20 cellular contexts compared by ENCODE assay signal in genomic region chr10:78545756-78546155, GRCh38.
"Had no signal": no experiment of that assay in that cellular context is flagged by ENCODE, and none has a peak within 500 bp of the region (broad histone marks: within the 10 kb centered on the region; RNA-seq: fewer than 3 reads in every experiment).

No MANE protein-coding gene starts in this region.

- H3K27me3 ChIP-seq: colonic mucosa, gastroesophageal sphincter, left lung, neutrophil, tibial nerve, vagina had no signal

- H3K27ac ChIP-seq: colonic mucosa, gastroesophageal sphincter, heart right ventricle, left lung, neutrophil, tibial nerve, vagina had no signal

- DNase-seq: activated CD4-positive, alpha-beta T cell treated with anti-CD3 and anti-CD28 coated beads, Interleukin-2, amount 10 ng/mL, durations not matched to agents 7 days and 5 days; activated CD4-positive, CD25-positive, alpha-beta regulatory T cell; activated CD8-positive, alpha-beta memory T cell treated with anti-CD3 and anti-CD28 coated beads for 24 hours; activated naive CD8-positive, alpha-beta T cell treated with anti-CD3 and anti-CD28 coated beads, Interleukin-2, amount 10 ng/mL, durations not matched to agents 7 days and 5 days; central memory CD4-positive, alpha-beta T cell; colonic mucosa; heart right ventricle; islet precursor cell; left lung; mammary epithelial cell; mucosa of descending colon; naive thymus-derived CD4-positive, alpha-beta T cell; stimulated activated CD4-positive, alpha-beta T cell treated with anti-CD3 and anti-CD28 coated beads, Interleukin-4, amount 100 ng/mL, for 24 hours; stimulated activated naive CD4-positive, alpha-beta T cell treated with Interleukin-2 at 50 U/mL for 16 hours; substantia nigra had no signal

- ATAC-seq: gastroesophageal sphincter; heart right ventricle; left lung; mucosa of descending colon; naive thymus-derived CD4-positive, alpha-beta T cell had no signal

- H3K36me3 ChIP-seq: colonic mucosa, gastroesophageal sphincter, heart right ventricle, left lung, neutrophil, tibial nerve, vagina had no signal

- H3K4me3 ChIP-seq: colonic mucosa, gastroesophageal sphincter, heart right ventricle, left lung, mucosa of descending colon, tibial nerve, vagina had no signal

- FAIRE-seq: endometrium had no signal

- H3K9me3 ChIP-seq: colonic mucosa, gastroesophageal sphincter, heart right ventricle, left lung, mucosa of descending colon, neutrophil, tibial nerve, vagina had no signal
